In genomic region chr16:53061701-53062159, GRCh38 we compare ENCODE assay signal across 8 cellular contexts. TPM values are rescaled to one million over a fixed set of nuclear protein-coding genes. Genes with fewer than 3 reads are reported as not detected.
DNase-seq lines count a peak whose midpoint lies in the region; ATAC-seq and TF ChIP-seq lines count a peak whose summit lies in the region.

No MANE protein-coding gene starts in this region.

- H3K4me2 ChIP-seq in DOHH2 (ENCODE audit: low read length) (peak overlapping the region; percentile 84), hepatocyte (no peak overlapping the region)

- H3K36me3 ChIP-seq in DOHH2 (ENCODE audit: control insufficient read depth, low read length) (peaks cover 21% of the 10 kb centered on the region), hepatocyte (replicated peaks; ENCODE audit: insufficient read depth, low read depth) (no peaks in the 10 kb centered on the region), SJCRH30 (no peaks in the 10 kb centered on the region)

- H3K27ac Mint-ChIP-seq in activated CD8-positive, alpha-beta T cell treated with anti-CD3 and anti-CD28 coated beads for 36 hours = peak overlapping the region; percentile 42
- peak overlapping the region; percentile 92 to 97 (median 95) for H3K27ac Mint-ChIP-seq in naive B cell

- no peak overlapping the region for H3K4me3 Mint-ChIP-seq in activated CD8-positive, alpha-beta T cell treated with anti-CD3 and anti-CD28 coated beads for 36 hours
- peak overlapping the region; percentile 70 to 89 (median 79) for H3K4me3 Mint-ChIP-seq in naive B cell

- H3K79me2 ChIP-seq in DOHH2 (ENCODE audit: control insufficient read depth, low read length) = peaks cover 92% of the 10 kb centered on the region
- peaks cover 78% of the 10 kb centered on the region for H3K79me2 ChIP-seq in hepatocyte

- no peaks in the 10 kb centered on the region for H3K27me3 ChIP-seq in DOHH2 (ENCODE audit: control insufficient read depth, low read length)
- H3K27me3 ChIP-seq in hepatocyte = no peaks in the 10 kb centered on the region
- no peaks in the 10 kb centered on the region for H3K27me3 ChIP-seq in SJCRH30

- no peaks in the 10 kb centered on the region for H3K9me3 Mint-ChIP-seq in activated CD8-positive, alpha-beta T cell treated with anti-CD3 and anti-CD28 coated beads for 36 hours
- H3K9me3 Mint-ChIP-seq in naive B cell = no peaks in the 10 kb centered on the region

- intact Hi-C loops in activated CD8-positive, alpha-beta T cell treated with anti-CD3 and anti-CD28 coated beads for 36 hours (cut with micrococcal nuclease) = no loop called here

- ATAC-seq in GM19372 (IDR thresholded peaks at IDR 0.05; ENCODE audit: low read depth, unreplicated experiment) (peak; percentile 86), HG03196 (IDR thresholded peaks at IDR 0.05; ENCODE audit: unreplicated experiment) (peak; percentile 77), naive B cell (ENCODE audit: low read depth in 2 of 2) (peak; percentile 92 to 94)
- peak; percentile 91 for ATAC-seq in activated CD8-positive, alpha-beta T cell treated with anti-CD3 and anti-CD28 coated beads for 36 hours

- H3K27ac ChIP-seq in DOHH2 (ENCODE audit: low read depth, low read length) = peak overlapping the region; percentile 66
- H3K27ac ChIP-seq in hepatocyte = no peak overlapping the region
- H3K27ac ChIP-seq in SJCRH30 = no peak overlapping the region

- 74% methylated on average over 3 of the region's 3 CpGs for WGBS in hepatocyte (ENCODE audit: low lambda C conversion rate, missing lambda C conversion rate)

- H3K4me1 ChIP-seq in DOHH2 (ENCODE audit: control insufficient read depth, low read length) = peaks cover 70% of the 10 kb centered on the region
- peaks cover under 1% of the 10 kb centered on the region for H3K4me1 ChIP-seq in hepatocyte (ENCODE audit: insufficient read depth)
- H3K4me1 ChIP-seq in SJCRH30 = no peaks in the 10 kb centered on the region

- peak overlapping the region; percentile 61 for H3K4me3 ChIP-seq in DOHH2 (ENCODE audit: low read length)
- H3K4me3 ChIP-seq in hepatocyte = no peak overlapping the region
- H3K4me3 ChIP-seq in SJCRH30 = no peak overlapping the region

- no peaks in the 10 kb centered on the region for H3K9me3 ChIP-seq in DOHH2 (ENCODE audit: control insufficient read depth, insufficient read depth, low read length)
- H3K9me3 ChIP-seq in hepatocyte (ENCODE audit: low read depth) = no peaks in the 10 kb centered on the region
- H3K9me3 ChIP-seq in SJCRH30 (replicated peaks) = no peaks in the 10 kb centered on the region

- H3K9me2 ChIP-seq in DOHH2 (replicated peaks; ENCODE audit: control insufficient read depth, low read length) = no peaks in the 10 kb centered on the region
- no peaks in the 10 kb centered on the region for H3K9me2 ChIP-seq in hepatocyte (replicated peaks; ENCODE audit: insufficient read depth)

- no peak for TF ChIP-seq CTCF in DOHH2 (IDR thresholded peaks at IDR 0.05; ENCODE audit: low read depth, low read length, poor library complexity, severe bottlenecking)
- no peak for TF ChIP-seq CTCF in activated CD8-positive, alpha-beta T cell treated with anti-CD3 and anti-CD28 coated beads for 36 hours (IDR thresholded peaks at IDR 0.05)
- no peak for TF ChIP-seq CTCF in hepatocyte (IDR thresholded peaks at IDR 0.05; ENCODE audit: poor library complexity)

- POLR2A ChIA-PET in activated CD8-positive, alpha-beta T cell treated with anti-CD3 and anti-CD28 coated beads for 36 hours (lab: Charles Lee) = no interaction called here

- H3F3A ChIP-seq in DOHH2 (ENCODE audit: control insufficient read depth, insufficient read depth) = peaks cover 7% of the 10 kb centered on the region

- H4K20me1 ChIP-seq in DOHH2 (ENCODE audit: control insufficient read depth, insufficient read depth, low read depth, low read length) = no peaks in the 10 kb centered on the region
- no peaks in the 10 kb centered on the region for H4K20me1 ChIP-seq in hepatocyte (ENCODE audit: insufficient read depth, poor library complexity, severe bottlenecking)

- H3K4me1 Mint-ChIP-seq in activated CD8-positive, alpha-beta T cell treated with anti-CD3 and anti-CD28 coated beads for 36 hours (ENCODE audit: low read depth) = peaks cover 42% of the 10 kb centered on the region
- peaks cover 53 to 92% (median 66%) of the 10 kb centered on the region in 3 donors for H3K4me1 Mint-ChIP-seq in naive B cell

- CTCF ChIA-PET in activated CD8-positive, alpha-beta T cell treated with anti-CD3 and anti-CD28 coated beads for 36 hours (lab: Charles Lee) = interaction anchor here (0.9 to 1.8 kb wide), 4 partner anchors 10 to 98 kb away, joined by 3 to 5 read pairs (median 4); no protein-coding TSS in a partner anchor

- no peak overlapping the region for H2AFZ ChIP-seq in hepatocyte

- H3K27me3 Mint-ChIP-seq in activated CD8-positive, alpha-beta T cell treated with anti-CD3 and anti-CD28 coated beads for 36 hours = no peaks in the 10 kb centered on the region
- H3K27me3 Mint-ChIP-seq in naive B cell = no peaks in the 10 kb centered on the region

- peak; percentile 78 for DNase-seq in activated CD8-positive, alpha-beta T cell treated with anti-CD3 and anti-CD28 coated beads for 36 hours
- DNase-seq in naive B cell = peak; percentile 85
- no peak for DNase-seq in NCI-H1417 (lab: John Stamatoyannopoulos, UW)
- no peak for DNase-seq in hepatocyte (ENCODE audit: low spot score)
- no peak for DNase-seq in SJCRH30

- H3K36me3 Mint-ChIP-seq in activated CD8-positive, alpha-beta T cell treated with anti-CD3 and anti-CD28 coated beads for 36 hours (ENCODE audit: low read depth) = peaks cover 2% of the 10 kb centered on the region
- H3K36me3 Mint-ChIP-seq in naive B cell = no peaks in the 10 kb centered on the region

RNA-seq across cellular contexts. Expression of gene CHD9, which starts 6.9 kb away (rescaled TPM):
- 10 to 100 TPM; 13.8 to 16.3 TPM for total RNA-seq in activated CD8-positive, alpha-beta T cell treated with anti-CD3 and anti-CD28 coated beads for 36 hours
- polyA plus RNA-seq in naive B cell (ENCODE audit: low read depth in 6 of 6) (100 to 1,000 TPM; 102 to 181 (median 115) TPM), hepatocyte (54.9 and 72.6 TPM in 2 replicates)
- 68.2 and 89.4 TPM in 2 replicates for total RNA-seq in hepatocyte
- total RNA-seq in SJCRH30 (2014; rRNA removed; shearing (Covaris generic)) = 44.7 and 62.3 TPM in 2 replicates

RNA-seq across cellular contexts. Expression of gene CHD9NB, which starts 9.0 kb away (rescaled TPM):
- under 1 TPM in 1 of 2 experiments, not detected in 1; 0.16 TPM for total RNA-seq in activated CD8-positive, alpha-beta T cell treated with anti-CD3 and anti-CD28 coated beads for 36 hours
- polyA plus RNA-seq in naive B cell (ENCODE audit: low read depth in 6 of 6) = under 1 TPM in 1 of 6 donors, not detected in 5; 0.16 TPM
- 0.64 and 2.3 TPM in 2 replicates for total RNA-seq in hepatocyte
- polyA plus RNA-seq in hepatocyte = 0.81 and 1.4 TPM in 2 replicates
- not detected in 2 replicates for total RNA-seq in SJCRH30 (2014; rRNA removed; shearing (Covaris generic))

Comparison
In these comparisons a context has a peak if more than half of its experiments do, and no peak if none do; other contexts are left out.
1. DNase-seq: peak in activated CD8-positive, alpha-beta T cell treated with anti-CD3 and anti-CD28 coated beads for 36 hours (single experiment) and naive B cell (single experiment); none in NCI-H1417 (0 of 3), hepatocyte (single experiment) and SJCRH30 (0 of 2).
2. Peak in every context shown above with its lines, with median percentiles within 50 percentile points of each other: ATAC-seq.